Comparison of ENCODE assay signal across 9 cellular contexts in genomic region chr16:31458073-31458834, GRCh38. TPM values are rescaled to one million over a fixed set of nuclear protein-coding genes. Genes with fewer than 3 reads are reported as not detected.
DNase-seq lines count a peak whose midpoint lies in the region; ATAC-seq and TF ChIP-seq lines count a peak whose summit lies in the region.
"Had no signal": no experiment of that assay in that cellular context is flagged by ENCODE, and none has a peak within 500 bp of the region (broad histone marks: within the 10 kb centered on the region; RNA-seq: fewer than 3 reads in every experiment).

No MANE protein-coding gene starts in this region.

- peaks cover 63% of the 10 kb centered on the region for H3K79me2 ChIP-seq in mammary epithelial cell (ENCODE audit: insufficient read depth, low read length)

- TF ChIP-seq POLR2A in GM18951 (IDR thresholded peaks at IDR 0.05; ENCODE audit: extremely low read depth, insufficient read depth, insufficient read length), result peak; percentile 33

- H3K4me3 Mint-ChIP-seq in IgD-negative memory B cell, result peak overlapping the region; percentile 93 to 98 (median 95)
- H3K4me3 Mint-ChIP-seq in T-helper 2 cell treated with Interferon-gamma antibody and Interleukin-4, amounts not matched to agents 5 μg/mL and 100 μg/mL, for 36 hours, result peak overlapping the region; percentile 88

- peak overlapping the region; percentile 94 for H3K4me2 ChIP-seq in mammary epithelial cell (ENCODE audit: insufficient read depth, low read depth, low read length)

- no TSS peak for BruUV-seq in mammary epithelial cell (replicated peaks; lab: Mats Ljungman, UMichigan)

- no peaks in the 10 kb centered on the region for H3K27me3 ChIP-seq in mammary epithelial cell (ENCODE audit: insufficient read depth, low read length)

- in situ Hi-C loops in GM18951 (cut with MboI; ENCODE audit: low sequenced_read_pairs, unreplicated experiment), result loop anchor here (25.0 kb wide), 1 partner anchor 404 kb away; the partner anchor contains the start of gene ZNF267
- in situ Hi-C loops in mammary epithelial cell (cut with MboI; ENCODE audit: low sequenced_read_pairs in 2 of 2), result loop anchor here (5.0 to 25.0 kb wide), 4 partner anchors 239 to 417 kb away; partner anchors contain the start of genes ZNF267 (in 2 of the 2) and FUS (in 1 of the 2)

- peaks cover 49% of the 10 kb centered on the region for H3K4me1 ChIP-seq in mammary epithelial cell (ENCODE audit: insufficient read depth, low read length)

- no peaks in the 10 kb centered on the region for H4K20me1 ChIP-seq in mammary epithelial cell (ENCODE audit: insufficient read depth, low read length)

- CTCF ChIA-PET in mammary epithelial cell (lab: Charles Lee; ENCODE audit: low non-redundant PET), result no interaction called here

- H3K9me3 ChIP-seq in mammary epithelial cell (replicated peaks; ENCODE audit: insufficient read depth, low read length), result no peaks in the 10 kb centered on the region

- peak overlapping the region; percentile 91 for H3K4me3 ChIP-seq in AG10803 (ENCODE audit: low read length)
- peak overlapping the region; percentile 79 to 93 (median 88) for H3K4me3 ChIP-seq in mammary epithelial cell (replicated peaks in 1 of 3; ENCODE audit: insufficient read depth in 1 of 3, low read depth in 2 of 3, low read length in 3 of 3)

- peaks cover 3% of the 10 kb centered on the region for H3K36me3 ChIP-seq in mammary epithelial cell (ENCODE audit: insufficient read depth, low read length)

- dilution Hi-C loops in mammary epithelial cell (cut with HindIII; ENCODE audit: low sequenced_read_pairs), result loop anchor here (10.0 to 25.0 kb wide), 4 partner anchors 67 to 493 kb away; partner anchors contain the start of genes AHSP, FUS, ZNF646 and ZNF668

- intact Hi-C loops in mammary epithelial cell (cut with micrococcal nuclease), result loop anchor here (2.0 kb wide), 1 partner anchor 15 kb away; the partner anchor contains the start of gene TGFB1I1
- intact Hi-C loops in left colon (cut with DNase I, micrococcal nuclease), result no loop called here

- ATAC-seq in left colon, result peak; percentile 21
- no peak for ATAC-seq in GM21786 (IDR thresholded peaks at IDR 0.05; ENCODE audit: unreplicated experiment)

- peaks cover 5% of the 10 kb centered on the region for H3K36me3 Mint-ChIP-seq in IgD-negative memory B cell
- H3K36me3 Mint-ChIP-seq in T-helper 2 cell treated with Interferon-gamma antibody and Interleukin-4, amounts not matched to agents 5 μg/mL and 100 μg/mL, for 36 hours (ENCODE audit: low read depth), result peaks cover 30% of the 10 kb centered on the region

- DNase-seq in AG10803 (ENCODE audit: low read depth) (peak; percentile 50), mammary epithelial cell (peak; percentile 61), left colon (peak; percentile 68 to 69)
- DNase-seq in T-helper 2 cell treated with Interferon-gamma antibody and Interleukin-4, amounts not matched to agents 5 μg/mL and 100 μg/mL, for 36 hours (ENCODE audit: low spot score), result peak; percentile 54
- peak; percentile 38 for DNase-seq in stimulated activated CD8-positive, alpha-beta memory T cell treated with anti-CD3 and anti-CD28 coated beads, Interleukin-12 subunit alpha, Interleukin-12 subunit beta, amount 100 ng/mL, for 1 hour (ENCODE audit: low read depth)

- H3K27ac Mint-ChIP-seq in IgD-negative memory B cell, result peak overlapping the region; percentile 94 to 99 (median 98)
- peak overlapping the region; percentile 96 for H3K27ac Mint-ChIP-seq in T-helper 2 cell treated with Interferon-gamma antibody and Interleukin-4, amounts not matched to agents 5 μg/mL and 100 μg/mL, for 36 hours

- H3K9ac ChIP-seq in mammary epithelial cell (ENCODE audit: insufficient read depth, low read length), result peak overlapping the region; percentile 91

- TF ChIP-seq CTCF in AG10803 (conservative IDR thresholded peaks at IDR 0.05; ENCODE audit: low read length) (peak; percentile 30; the same call in 1 of the 2 replicates), mammary epithelial cell (conservative IDR thresholded peaks at IDR 0.05 in 1 of 2, IDR thresholded peaks at IDR 0.05 in 1 of 2; ENCODE audit: extremely low read depth in 1 of 2, insufficient read depth in 1 of 2, low read depth in 1 of 2, low read length in 2 of 2) (peak; percentile 15 to 39)

- peaks cover 22 to 43% (median 29%) of the 10 kb centered on the region in 3 donors for H3K4me1 Mint-ChIP-seq in IgD-negative memory B cell
- H3K4me1 Mint-ChIP-seq in T-helper 2 cell treated with Interferon-gamma antibody and Interleukin-4, amounts not matched to agents 5 μg/mL and 100 μg/mL, for 36 hours (ENCODE audit: low read depth), result peaks cover 42% of the 10 kb centered on the region

- peak overlapping the region; percentile 95 for H2AFZ ChIP-seq in mammary epithelial cell (ENCODE audit: low read depth, low read length)

- H3K9me3 Mint-ChIP-seq in IgD-negative memory B cell, result no peaks in the 10 kb centered on the region
- no peaks in the 10 kb centered on the region for H3K9me3 Mint-ChIP-seq in T-helper 2 cell treated with Interferon-gamma antibody and Interleukin-4, amounts not matched to agents 5 μg/mL and 100 μg/mL, for 36 hours

- H3K27ac ChIP-seq in mammary epithelial cell (ENCODE audit: insufficient read depth, low read depth, low read length), result peak overlapping the region; percentile 91

- 6% methylated on average over 8 of the region's 42 CpGs for WGBS in mammary epithelial cell (ENCODE audit: low coverage, missing lambda C conversion rate)

- no peaks in the 10 kb centered on the region for H3K27me3 Mint-ChIP-seq in IgD-negative memory B cell
- H3K27me3 Mint-ChIP-seq in T-helper 2 cell treated with Interferon-gamma antibody and Interleukin-4, amounts not matched to agents 5 μg/mL and 100 μg/mL, for 36 hours (ENCODE audit: low read depth), result no peaks in the 10 kb centered on the region

RNA-seq across cellular contexts. Expression of gene ARMC5, which starts 1.0 kb away (rescaled TPM):
- polyA plus RNA-seq in IgD-negative memory B cell (9.5 TPM), mammary epithelial cell (6.4 TPM)
- total RNA-seq in mammary epithelial cell (10 to 100 TPM in 1 of 2 donors, 1 to 10 TPM in 1; 8.7 to 10.7 TPM), left colon (1 to 10 TPM; 7.0 to 8.5 TPM)
- polyA minus RNA-seq in mammary epithelial cell, result 9.8 TPM

RNA-seq across cellular contexts. Expression of gene TGFB1I1, which starts 13.7 kb away (rescaled TPM):
- polyA plus RNA-seq in IgD-negative memory B cell (0.59 TPM), mammary epithelial cell (22.7 TPM)
- total RNA-seq in mammary epithelial cell (10 to 100 TPM; 45.4 to 50.7 TPM), left colon (10 to 100 TPM in 1 of 2 donors, 1 to 10 TPM in 1; 7.4 to 42.8 TPM)
- polyA minus RNA-seq in mammary epithelial cell, result 62.4 TPM

RNA-seq across cellular contexts. Expression of gene ZNF843, which starts 15.7 kb away (rescaled TPM):
- not detected for polyA plus RNA-seq in IgD-negative memory B cell
- total RNA-seq in mammary epithelial cell, result under 1 TPM; 0.09 to 0.17 TPM
- polyA plus RNA-seq in mammary epithelial cell, result 0.06 TPM
- not detected for polyA minus RNA-seq in mammary epithelial cell
- under 1 TPM; 0.31 to 0.39 TPM for total RNA-seq in left colon

RNA-seq across cellular contexts. Expression of gene SLC5A2, which starts 24.7 kb away (rescaled TPM):
- polyA plus RNA-seq in IgD-negative memory B cell, result 0.94 TPM
- under 1 TPM in 1 of 2 donors, not detected in 1; 0.66 TPM for total RNA-seq in mammary epithelial cell
- 0.17 TPM for polyA plus RNA-seq in mammary epithelial cell
- polyA minus RNA-seq in mammary epithelial cell, result not detected
- under 1 TPM; 0.28 to 0.79 TPM for total RNA-seq in left colon
- total RNA-seq: subcutaneous adipose tissue had no signal

RNA-seq across cellular contexts. Expression of gene COX6A2, which starts 30.1 kb away (rescaled TPM):
- polyA plus RNA-seq in IgD-negative memory B cell, result not detected
- not detected for total RNA-seq in mammary epithelial cell
- not detected for polyA plus RNA-seq in mammary epithelial cell
- polyA minus RNA-seq in mammary epithelial cell, result not detected
- not detected for total RNA-seq in left colon
- total RNA-seq: subcutaneous adipose tissue had no signal
